8 cellular contexts compared by ENCODE assay signal in genomic region chr1:155966135-155966534, GRCh38. TPM values are rescaled to one million over a fixed set of nuclear protein-coding genes. Genes with fewer than 3 reads are reported as not detected.
A peak's percentile ranks its signal among the peaks of the same experiment; 100 is the strongest.
DNase-seq lines count a peak whose midpoint lies in the region; ATAC-seq lines count a peak whose summit lies in the region.
"Had no signal": no experiment of that assay in that cellular context is flagged by ENCODE, and none has a peak within 500 bp of the region (broad histone marks: within the 10 kb centered on the region; RNA-seq: fewer than 3 reads in every experiment).

No MANE protein-coding gene starts in this region.

- H3K18ac ChIP-seq in mesenchymal stem cell (ENCODE audit: low read depth in 1 of 2, low read length in 2 of 2), result peak overlapping the region in 1 of 2 experiments; percentile 6

- no peak overlapping the region for H3K23ac ChIP-seq in mesenchymal stem cell (ENCODE audit: low read length in 2 of 2)

- no peaks in the 10 kb centered on the region for H3K9me3 Mint-ChIP-seq in T-cell

- no peaks in the 10 kb centered on the region for H3K27me3 Mint-ChIP-seq in T-cell

- peaks cover 56% of the 10 kb centered on the region for H3K36me3 Mint-ChIP-seq in T-cell

- H2AK5ac ChIP-seq in mesenchymal stem cell (ENCODE audit: low read length, severe bottlenecking), result no peak overlapping the region

- no peak overlapping the region for H3K4ac ChIP-seq in mesenchymal stem cell (ENCODE audit: low read depth in 1 of 2, low read length in 2 of 2)

- H4K8ac ChIP-seq in mesenchymal stem cell (ENCODE audit: low read length), result no peak overlapping the region

- H3K4me2 ChIP-seq in BLaER1, result peak overlapping the region; percentile 100
- no peak overlapping the region for H3K4me2 ChIP-seq in mesenchymal stem cell (ENCODE audit: low read length, poor library complexity, severe bottlenecking)

- H2BK15ac ChIP-seq in mesenchymal stem cell (ENCODE audit: low read depth, poor library complexity, severe bottlenecking), result no peak overlapping the region

- no peak for ATAC-seq in T-cell (replicated peaks in 1 of 4)
- ATAC-seq in GM21447 (IDR thresholded peaks at IDR 0.05; ENCODE audit: unreplicated experiment), result no peak

- peak overlapping the region; percentile 72; the same call in 1 of the 2 replicates for H3K9ac ChIP-seq in BLaER1
- no peak overlapping the region for H3K9ac ChIP-seq in mesenchymal stem cell (ENCODE audit: low read length)

- peak overlapping the region in 1 of 3 donors; percentile 85 for H3K4me3 Mint-ChIP-seq in T-cell

- no peak overlapping the region for H2AFZ ChIP-seq in mesenchymal stem cell (ENCODE audit: low read depth, low read length)

- 96% methylated on average over 9 of the region's 9 CpGs for WGBS in mesenchymal stem cell

- CTCF ChIA-PET in T-cell (lab: Charles Lee), result no interaction called here

- H3K27ac Mint-ChIP-seq in T-cell, result peak overlapping the region; percentile 95

- no peak overlapping the region for H4K91ac ChIP-seq in mesenchymal stem cell (ENCODE audit: low read length)

- peaks cover 99% of the 10 kb centered on the region for H3K4me1 ChIP-seq in BLaER1
- peaks cover 47% of the 10 kb centered on the region for H3K4me1 ChIP-seq in mesenchymal stem cell (ENCODE audit: control insufficient read depth, insufficient read depth, low read depth, low read length)

- no peak overlapping the region for H2BK5ac ChIP-seq in mesenchymal stem cell (ENCODE audit: low read depth, low read length, poor library complexity, severe bottlenecking)

- no peaks in the 10 kb centered on the region for H3K9me3 ChIP-seq in BLaER1
- no peaks in the 10 kb centered on the region for H3K9me3 ChIP-seq in mesenchymal stem cell (ENCODE audit: control insufficient read depth, low read length)

- H3K79me1 ChIP-seq in mesenchymal stem cell (replicated peaks; ENCODE audit: low read length, poor library complexity, severe bottlenecking), result peaks cover 24% of the 10 kb centered on the region

- H3K4me3 ChIP-seq in BLaER1 (no peak overlapping the region), mesenchymal stem cell (ENCODE audit: insufficient read depth in 1 of 2, low read depth in 1 of 2, low read length in 2 of 2) (no peak overlapping the region)

- H3K14ac ChIP-seq in mesenchymal stem cell (ENCODE audit: low read length in 2 of 2), result no peak overlapping the region

- DNase-seq in T-cell, result no peak
- DNase-seq in iPS-NIHi7 (ENCODE audit: extremely low spot score), result peak; percentile 57
- no peak for DNase-seq in middle frontal gyrus (ENCODE audit: extremely low spot score, low spot score)
- DNase-seq in mesenchymal stem cell, result no peak
- DNase-seq: activated CD4-positive, alpha-beta T cell treated with anti-CD3 and anti-CD28 coated beads, Interleukin-2, amount 50 U/mL, for 4 hours; NCI-H1694 treated with DMSO at 0.1 percent for 48 hours had no signal

- H3K36me3 ChIP-seq in BLaER1 (peaks cover 92% of the 10 kb centered on the region), mesenchymal stem cell (ENCODE audit: control insufficient read depth in 1 of 2, insufficient read depth in 2 of 2, low read depth in 1 of 2, low read length in 2 of 2) (peaks cover 78 to 85% of the 10 kb centered on the region in 2 experiments)

- no peak overlapping the region for H2BK12ac ChIP-seq in mesenchymal stem cell (ENCODE audit: low read length in 2 of 2)

- POLR2A ChIA-PET in T-cell (lab: Charles Lee), result no interaction called here

- H4K20me1 ChIP-seq in BLaER1, result peaks cover 99% of the 10 kb centered on the region

- peaks cover 53 to 70% (median 56%) of the 10 kb centered on the region in 3 donors for H3K4me1 Mint-ChIP-seq in T-cell

- H2BK120ac ChIP-seq in mesenchymal stem cell (ENCODE audit: low read depth, low read length), result no peak overlapping the region

- peak overlapping the region; percentile 99 for H3K27ac ChIP-seq in BLaER1
- no peak overlapping the region for H3K27ac ChIP-seq in mesenchymal stem cell (ENCODE audit: low read length, poor library complexity, severe bottlenecking)

- H3K27me3 ChIP-seq in BLaER1, result no peaks in the 10 kb centered on the region
- H3K27me3 ChIP-seq in mesenchymal stem cell (ENCODE audit: control insufficient read depth in 1 of 2, insufficient read depth in 1 of 2, low read length in 2 of 2), result no peaks in the 10 kb centered on the region

RNA-seq across cellular contexts. Expression of gene ARHGEF2, which starts 12.2 kb away (rescaled TPM):
- total RNA-seq in T-cell, result 100 to 1,000 TPM; 110 to 174 (median 167) TPM
- polyA plus RNA-seq in mesenchymal stem cell (2013, experiment 1 of 2), result 58.9 TPM
- polyA plus RNA-seq in mesenchymal stem cell (2013, experiment 2 of 2), result 55.6 TPM

RNA-seq across cellular contexts. Expression of gene RXFP4, which starts 24.7 kb away (rescaled TPM):
- total RNA-seq in T-cell, result not detected
- not detected for polyA plus RNA-seq in mesenchymal stem cell (2013, experiment 1 of 2)
- polyA plus RNA-seq in mesenchymal stem cell (2013, experiment 2 of 2), result not detected

RNA-seq across cellular contexts. Expression of gene KHDC4, which starts 31.9 kb away (rescaled TPM):
- total RNA-seq in T-cell, result 100 to 1,000 TPM in 1 of 5 donors, 10 to 100 TPM in 4; 44.5 to 102 (median 85.6) TPM
- 18.9 TPM for polyA plus RNA-seq in mesenchymal stem cell (2013, experiment 1 of 2)
- polyA plus RNA-seq in mesenchymal stem cell (2013, experiment 2 of 2), result 17.3 TPM

RNA-seq across cellular contexts. Expression of gene SSR2, which starts 54.6 kb away (rescaled TPM):
- 100 to 1,000 TPM; 230 to 238 (median 232) TPM for total RNA-seq in T-cell
- 523 TPM for polyA plus RNA-seq in mesenchymal stem cell (2013, experiment 1 of 2)
- 523 TPM for polyA plus RNA-seq in mesenchymal stem cell (2013, experiment 2 of 2)

RNA-seq across cellular contexts. Expression of gene RIT1, which starts 55.0 kb away (rescaled TPM):
- 10 to 100 TPM; 35.3 to 56.4 (median 39.2) TPM for total RNA-seq in T-cell
- polyA plus RNA-seq in mesenchymal stem cell (2013, experiment 1 of 2), result 33.9 TPM
- 33.9 TPM for polyA plus RNA-seq in mesenchymal stem cell (2013, experiment 2 of 2)
